Comparison of ENCODE assay signal across 10 cellular contexts in genomic region chr18:74623047-74623816, GRCh38. TPM values are rescaled to one million over a fixed set of nuclear protein-coding genes. Genes with fewer than 3 reads are reported as not detected.
DNase-seq lines count a peak whose midpoint lies in the region; ATAC-seq, FAIRE-seq and TF ChIP-seq lines count a peak whose summit lies in the region.
"Had no signal": no experiment of that assay in that cellular context is flagged by ENCODE, and none has a peak within 500 bp of the region (broad histone marks: within the 10 kb centered on the region; RNA-seq: fewer than 3 reads in every experiment).

No MANE protein-coding gene starts in this region.

- H3K4me1 Mint-ChIP-seq in T-cell (peaks cover 13 to 22% (median 18%) of the 10 kb centered on the region in 3 donors), natural killer cell (peaks cover 0 to 12% of the 10 kb centered on the region in 2 donors)

- POLR2A ChIA-PET in A673 (lab: Charles Lee; ENCODE audit: low non-redundant PET) (no interaction called here), T-cell (lab: Charles Lee) (no interaction called here)

- DNase-seq in A673 (ENCODE audit: low spot score) (no peak), G401 (ENCODE audit: low spot score) (peak; percentile 4), T-cell (peak in 30 of 34 experiments; percentile 14 to 67 (median 38)), frontal cortex (ENCODE audit: low spot score in 2 of 2) (peak in 1 of 2 donors; percentile 29), SIG-M5 treated with dmso at 0.1 percent for 504 hours (lab: John Stamatoyannopoulos, UW; ENCODE audit: unreplicated experiment) (no peak), NCI-H1092 treated with DMSO at 0.1 percent for 48 hours (lab: John Stamatoyannopoulos, UW) (no peak), natural killer cell (no peak), GM19240 (ENCODE audit: insufficient read length, low spot score) (no peak)

- ATAC-seq in T-cell (replicated peaks in 1 of 4): no peak
- no peak for ATAC-seq in natural killer cell

- H3K9me3 Mint-ChIP-seq in T-cell (no peaks in the 10 kb centered on the region), natural killer cell (no peaks in the 10 kb centered on the region)
- H3K9me3 Mint-ChIP-seq: central memory CD8-positive, alpha-beta T cell had no signal

- BruUV-seq in A673 (replicated peaks; lab: Mats Ljungman, UMichigan): no TSS peak

- no peaks in the 10 kb centered on the region for H3K27me3 ChIP-seq in A673 (replicated peaks; ENCODE audit: insufficient read depth, low read depth, low read length, poor library complexity)
- H3K27me3 ChIP-seq: Peyer's patch had no signal

- no peaks in the 10 kb centered on the region for H3K36me3 Mint-ChIP-seq in T-cell
- no peaks in the 10 kb centered on the region for H3K36me3 Mint-ChIP-seq in natural killer cell

- H3K27me3 Mint-ChIP-seq in T-cell (no peaks in the 10 kb centered on the region), natural killer cell (ENCODE audit: low read depth in 2 of 2) (no peaks in the 10 kb centered on the region)
- H3K27me3 Mint-ChIP-seq: central memory CD8-positive, alpha-beta T cell had no signal

- H3K9me3 ChIP-seq in A673 (ENCODE audit: low read depth, low read length, poor library complexity, severe bottlenecking): no peaks in the 10 kb centered on the region
- H3K9me3 ChIP-seq: Peyer's patch had no signal

- H3K27ac Mint-ChIP-seq in T-cell (no peak overlapping the region), natural killer cell (no peak overlapping the region)

- H3K27ac ChIP-seq in A673 (ENCODE audit: low read depth, low read length, poor library complexity, severe bottlenecking): no peak overlapping the region
- H3K27ac ChIP-seq: Peyer's patch had no signal

- CTCF ChIA-PET in A673 (lab: Charles Lee) (no interaction called here), T-cell (lab: Charles Lee) (interaction anchor here (0.6 to 1.4 kb wide), 11 partner anchors 8 to 1733 kb away, joined by 3 to 6 read pairs (median 4); no protein-coding TSS in a partner anchor)

- H3K4me1 ChIP-seq in A673 (ENCODE audit: insufficient read depth, low read length, poor library complexity, severe bottlenecking): no peaks in the 10 kb centered on the region
- H3K4me1 ChIP-seq: Peyer's patch had no signal

- no peaks in the 10 kb centered on the region for H3K36me3 ChIP-seq in A673 (ENCODE audit: insufficient read depth, low read length, poor library complexity, severe bottlenecking)
- H3K36me3 ChIP-seq: Peyer's patch had no signal

- intact Hi-C loops in A673 (cut with micrococcal nuclease; ENCODE audit: unreplicated experiment): no loop called here
- intact Hi-C loops in natural killer cell (cut with micrococcal nuclease): no loop called here

- FAIRE-seq in frontal cortex (lab: Jason Lieb, UNC): peak; percentile 26

- no peak overlapping the region for H3K4me3 Mint-ChIP-seq in T-cell
- no peak overlapping the region for H3K4me3 Mint-ChIP-seq in natural killer cell
- H3K4me3 Mint-ChIP-seq: central memory CD8-positive, alpha-beta T cell had no signal

- H3K4me3 ChIP-seq in A673 (ENCODE audit: low read depth, low read length, poor library complexity, severe bottlenecking): no peak overlapping the region
- H3K4me3 ChIP-seq: Peyer's patch had no signal

- in situ Hi-C loops in G401 (cut with HindIII; ENCODE audit: low sequenced_read_pairs): no loop called here

- peak; percentile 58 for TF ChIP-seq CTCF in A673 (conservative IDR thresholded peaks at IDR 0.05; ENCODE audit: low read depth, low read length)
- no peak for TF ChIP-seq CTCF in natural killer cell (IDR thresholded peaks at IDR 0.05)

RNA-seq across cellular contexts. Expression of gene ZNF407, which starts 25.6 kb away (rescaled TPM):
- total RNA-seq in A673 (2021) (13.4 and 15.9 TPM in 2 replicates), T-cell (10 to 100 TPM; 22.9 to 37.4 (median 24.4) TPM), frontal cortex (22.0 TPM), natural killer cell (10 to 100 TPM; 28.4 to 36.7 (median 36.3) TPM)
- 3.8 and 12.6 TPM in 2 replicates for total RNA-seq in G401 (2014; rRNA removed; shearing (Covaris generic))

Comparison
In these comparisons a context has a peak if more than half of its experiments do, and no peak if none do; other contexts are left out.
1. DNase-seq: peak in G401 (single experiment) and T-cell (30 of 34); none in A673 (single experiment), SIG-M5 treated with dmso at 0.1 percent for 504 hours (single experiment), NCI-H1092 treated with DMSO at 0.1 percent for 48 hours (single experiment), natural killer cell (single experiment) and GM19240 (single experiment).